In genomic region chr9:23555849-23556248, GRCh38 we compare ENCODE assay signal across 21 cellular contexts.
DNase-seq lines count a peak whose midpoint lies in the region; ATAC-seq and TF ChIP-seq lines count a peak whose summit lies in the region.
"Had no signal": no experiment of that assay in that cellular context is flagged by ENCODE, and none has a peak within 500 bp of the region (broad histone marks: within the 10 kb centered on the region; RNA-seq: fewer than 3 reads in every experiment).

No MANE protein-coding gene starts in this region.

- H3K27me3 Mint-ChIP-seq in endothelial cell (ENCODE audit: unreplicated experiment) = no peaks in the 10 kb centered on the region
- H3K27me3 Mint-ChIP-seq: activated CD8-positive, alpha-beta memory T cell treated with anti-CD3 and anti-CD28 coated beads, Interleukin-2, amount 10 ng/mL, durations not matched to agents 7 days and 5 days had no signal

- peak; percentile 12 for DNase-seq in A172 (ENCODE audit: low spot score)
- DNase-seq in NCI-H146 (lab: John Stamatoyannopoulos, UW) = peak; percentile 90
- no peak for DNase-seq in SK-N-MC (ENCODE audit: low read depth, low spot score)
- DNase-seq in kidney tubule cell (ENCODE audit: low spot score) = peak; percentile 19
- DNase-seq in endothelial cell (ENCODE audit: low spot score) = no peak
- DNase-seq in DMS153 treated with DMSO at 0.1 percent for 48 hours (lab: John Stamatoyannopoulos, UW; ENCODE audit: unreplicated experiment) = no peak
- no peak for DNase-seq in Right ventricle myocardium superior
- DNase-seq: activated CD8-positive, alpha-beta memory T cell treated with anti-CD3 and anti-CD28 coated beads, Interleukin-2, amount 10 ng/mL, durations not matched to agents 7 days and 5 days; DMS 273 treated with DMSO at 0.1 percent for 48 hours; GF-D8; immature natural killer cell; lower lobe of right lung; naive thymus-derived CD8-positive, alpha-beta T cell; NCI-H187; psoas muscle; SK-N-SH; T-helper 9 cell had no signal

- no peak overlapping the region for H3K4me3 Mint-ChIP-seq in endothelial cell (ENCODE audit: unreplicated experiment)
- H3K4me3 Mint-ChIP-seq: activated CD8-positive, alpha-beta memory T cell treated with anti-CD3 and anti-CD28 coated beads, Interleukin-2, amount 10 ng/mL, durations not matched to agents 7 days and 5 days; immature natural killer cell; naive thymus-derived CD8-positive, alpha-beta T cell had no signal

- peak overlapping the region; percentile 86 for H3K27ac ChIP-seq in SK-N-MC
- H3K27ac ChIP-seq: A549; BLaER1 treated with 17β-estradiol and CSF1 and Interleukin-3, amounts not matched to agents 10 nM and 100 nM; cardiac muscle cell; lower lobe of right lung; psoas muscle had no signal

- no peaks in the 10 kb centered on the region for H3K36me3 ChIP-seq in SK-N-MC (ENCODE audit: insufficient read depth, low read length)
- H3K36me3 ChIP-seq: BLaER1 treated with 17β-estradiol and CSF1 and Interleukin-3, amounts not matched to agents 10 nM and 100 nM; cardiac muscle cell; lower lobe of right lung had no signal

- H3K9me3 Mint-ChIP-seq in endothelial cell (ENCODE audit: unreplicated experiment) = no peaks in the 10 kb centered on the region

- intact Hi-C loops in Right ventricle myocardium superior (cut with DNase I) = no loop called here

- no peaks in the 10 kb centered on the region for H3K36me3 Mint-ChIP-seq in endothelial cell (ENCODE audit: low read depth, unreplicated experiment)
- H3K36me3 Mint-ChIP-seq: activated CD8-positive, alpha-beta memory T cell treated with anti-CD3 and anti-CD28 coated beads, Interleukin-2, amount 10 ng/mL, durations not matched to agents 7 days and 5 days; immature natural killer cell had no signal

- peak overlapping the region; percentile 65 for H3K4me3 ChIP-seq in SK-N-MC
- H3K4me3 ChIP-seq: A549; BLaER1 treated with 17β-estradiol and CSF1 and Interleukin-3, amounts not matched to agents 10 nM and 100 nM; cardiac muscle cell; lower lobe of right lung; psoas muscle had no signal

- H3K9ac ChIP-seq in SK-N-MC (ENCODE audit: insufficient read length) = no peak overlapping the region
- H3K9ac ChIP-seq: BLaER1 treated with 17β-estradiol and CSF1 and Interleukin-3, amounts not matched to agents 10 nM and 100 nM; SK-N-SH had no signal

- H3K4me1 Mint-ChIP-seq in endothelial cell (ENCODE audit: unreplicated experiment) = no peaks in the 10 kb centered on the region
- H3K4me1 Mint-ChIP-seq: activated CD8-positive, alpha-beta memory T cell treated with anti-CD3 and anti-CD28 coated beads, Interleukin-2, amount 10 ng/mL, durations not matched to agents 7 days and 5 days; immature natural killer cell; naive thymus-derived CD8-positive, alpha-beta T cell had no signal

- TF ChIP-seq CTCF in endothelial cell (IDR thresholded peaks at IDR 0.05; ENCODE audit: unreplicated experiment) = no peak

- H3K27ac Mint-ChIP-seq in endothelial cell (ENCODE audit: unreplicated experiment) = no peak overlapping the region
- H3K27ac Mint-ChIP-seq: activated CD8-positive, alpha-beta memory T cell treated with anti-CD3 and anti-CD28 coated beads, Interleukin-2, amount 10 ng/mL, durations not matched to agents 7 days and 5 days; immature natural killer cell; naive thymus-derived CD8-positive, alpha-beta T cell had no signal

- no peaks in the 10 kb centered on the region for H3K9me3 ChIP-seq in SK-N-MC (ENCODE audit: low read depth, low read length)
- H3K9me3 ChIP-seq: A549, lower lobe of right lung, SK-N-SH had no signal

- ATAC-seq in GM21529 (IDR thresholded peaks at IDR 0.05; ENCODE audit: unreplicated experiment) (no peak), Right ventricle myocardium superior (ENCODE audit: poor library complexity) (no peak)
- ATAC-seq: A549; activated CD8-positive, alpha-beta memory T cell treated with anti-CD3 and anti-CD28 coated beads, Interleukin-2, amount 10 ng/mL, durations not matched to agents 7 days and 5 days; lower lobe of right lung; naive thymus-derived CD8-positive, alpha-beta T cell; psoas muscle had no signal

Comparison
In these comparisons a context has a peak if more than half of its experiments do, and no peak if none do; other contexts are left out.
1. DNase-seq: peak in A172 (single experiment), NCI-H146 (single experiment) and kidney tubule cell (single experiment); none in SK-N-MC (single experiment), endothelial cell (single experiment), DMS153 treated with DMSO at 0.1 percent for 48 hours (single experiment) and Right ventricle myocardium superior (single experiment).